ENCODE assay signal across 1 cellular context in the genomic region with DNA sequence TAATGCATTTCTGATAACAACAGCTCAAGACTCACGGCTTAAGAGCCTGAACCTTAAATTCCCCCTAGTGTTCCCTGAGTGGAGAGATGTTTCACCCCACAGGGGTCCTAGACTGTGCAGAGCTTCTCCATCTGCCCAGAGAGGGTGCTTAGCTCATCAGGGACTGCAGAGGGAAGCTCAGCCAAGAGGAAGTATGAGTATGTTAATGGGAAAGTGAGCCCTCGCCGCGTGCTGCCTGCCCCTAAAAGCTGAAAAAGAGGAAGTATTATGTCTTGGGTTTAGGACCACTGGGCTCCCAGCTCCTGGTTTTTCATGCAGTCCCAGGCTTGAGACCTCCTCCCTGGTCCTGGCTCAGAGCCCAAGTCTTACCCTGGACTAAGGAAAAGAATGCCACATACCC.
TF ChIP-seq lines count a peak whose summit lies in the region.

No MANE protein-coding gene starts in this region.

TF ChIP-seq in HepG2, 621 proteins besides CTCF, POLR2A, EP300 and RAD21 (continued from another document):
- TF ChIP-seq, protein P1, sequence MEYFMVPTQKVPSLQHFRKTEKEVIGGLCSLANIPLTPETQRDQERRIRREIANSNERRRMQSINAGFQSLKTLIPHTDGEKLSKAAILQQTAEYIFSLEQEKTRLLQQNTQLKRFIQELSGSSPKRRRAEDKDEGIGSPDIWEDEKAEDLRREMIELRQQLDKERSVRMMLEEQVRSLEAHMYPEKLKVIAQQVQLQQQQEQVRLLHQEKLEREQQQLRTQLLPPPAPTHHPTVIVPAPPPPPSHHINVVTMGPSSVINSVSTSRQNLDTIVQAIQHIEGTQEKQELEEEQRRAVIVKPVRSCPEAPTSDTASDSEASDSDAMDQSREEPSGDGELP (IDR thresholded peaks at IDR 0.05; ENCODE audit: borderline replicate concordance, low read depth): no peak
- no peak for TF ChIP-seq GZF1 (CRISPR knock-in tag; IDR thresholded peaks at IDR 0.05)
- TF ChIP-seq ZMYM2 (CRISPR knock-in tag; IDR thresholded peaks at IDR 0.05): no peak
- TF ChIP-seq, protein P2, sequence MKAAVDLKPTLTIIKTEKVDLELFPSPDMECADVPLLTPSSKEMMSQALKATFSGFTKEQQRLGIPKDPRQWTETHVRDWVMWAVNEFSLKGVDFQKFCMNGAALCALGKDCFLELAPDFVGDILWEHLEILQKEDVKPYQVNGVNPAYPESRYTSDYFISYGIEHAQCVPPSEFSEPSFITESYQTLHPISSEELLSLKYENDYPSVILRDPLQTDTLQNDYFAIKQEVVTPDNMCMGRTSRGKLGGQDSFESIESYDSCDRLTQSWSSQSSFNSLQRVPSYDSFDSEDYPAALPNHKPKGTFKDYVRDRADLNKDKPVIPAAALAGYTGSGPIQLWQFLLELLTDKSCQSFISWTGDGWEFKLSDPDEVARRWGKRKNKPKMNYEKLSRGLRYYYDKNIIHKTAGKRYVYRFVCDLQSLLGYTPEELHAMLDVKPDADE (CRISPR knock-in tag; IDR thresholded peaks at IDR 0.05): no peak
- TF ChIP-seq GTF2F1 (IDR thresholded peaks at IDR 0.05; ENCODE audit: low read length): no peak
- no peak for TF ChIP-seq JDP2 (CRISPR knock-in tag; IDR thresholded peaks at IDR 0.05; ENCODE audit: borderline replicate concordance)
- TF ChIP-seq, protein P3, sequence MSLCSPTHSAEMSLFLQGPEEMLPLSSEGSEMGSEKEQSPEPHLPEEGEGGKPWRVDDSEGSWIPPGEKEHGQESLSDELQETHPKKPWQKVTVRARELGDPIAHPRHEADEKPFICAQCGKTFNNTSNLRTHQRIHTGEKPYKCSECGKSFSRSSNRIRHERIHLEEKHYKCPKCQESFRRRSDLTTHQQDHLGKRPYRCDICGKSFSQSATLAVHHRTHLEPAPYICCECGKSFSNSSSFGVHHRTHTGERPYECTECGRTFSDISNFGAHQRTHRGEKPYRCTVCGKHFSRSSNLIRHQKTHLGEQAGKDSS (CRISPR knock-in tag; IDR thresholded peaks at IDR 0.05; ENCODE audit: borderline replicate concordance, low read depth): no peak
- TF ChIP-seq ZNF350 (CRISPR knock-in tag; IDR thresholded peaks at IDR 0.05; ENCODE audit: borderline replicate concordance, low read depth): no peak
- no peak for TF ChIP-seq ZBTB7B (CRISPR knock-in tag; IDR thresholded peaks at IDR 0.05)
- TF ChIP-seq HNF4G (IDR thresholded peaks at IDR 0.05; ENCODE audit: borderline replicate concordance, low read depth, low read length): no peak
- no peak for TF ChIP-seq HNF4G (CRISPR knock-in tag; IDR thresholded peaks at IDR 0.05; ENCODE audit: borderline replicate concordance, low read depth)
